In the genomic region with DNA sequence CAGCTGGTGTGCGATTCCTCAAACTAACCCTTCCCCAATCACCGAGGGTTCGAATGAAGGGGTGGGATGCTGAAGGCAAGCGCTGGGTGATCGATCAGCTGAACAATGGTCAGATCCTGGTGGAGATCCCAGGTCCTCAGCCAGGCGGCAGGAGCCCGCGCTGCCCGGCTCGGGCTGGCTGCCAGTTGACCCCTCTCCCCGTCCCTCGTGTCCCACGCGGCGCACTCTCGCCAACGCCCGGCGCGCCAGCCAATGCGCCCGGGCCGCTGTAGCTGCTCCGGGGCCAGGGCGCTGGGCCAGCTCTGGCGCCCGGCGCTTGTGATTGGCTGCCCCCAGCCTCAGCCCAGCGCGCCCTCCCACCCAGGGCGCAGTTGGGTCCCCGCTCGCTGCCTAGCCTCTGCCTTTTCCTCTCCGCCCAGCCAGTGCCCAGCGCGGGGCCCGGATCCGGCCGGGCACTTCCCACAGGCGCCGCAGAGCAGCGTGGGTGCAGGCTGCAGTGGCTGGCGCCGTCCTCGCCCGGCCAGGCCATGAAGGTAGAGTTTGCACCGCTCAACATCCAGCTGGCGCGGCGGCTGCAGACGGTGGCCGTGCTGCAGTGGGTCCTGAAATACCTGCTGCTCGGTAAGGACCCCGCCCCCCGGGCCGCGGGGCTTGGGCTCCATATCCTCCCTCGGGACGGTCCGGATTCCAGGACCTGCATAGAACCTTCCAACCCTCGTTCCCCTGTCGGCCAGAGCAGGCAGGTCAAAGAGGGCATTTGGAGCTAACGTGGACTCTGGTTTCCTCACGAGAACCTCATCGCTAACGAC, we compare ENCODE assay signal across 8 cellular contexts. TPM values are rescaled to one million over a fixed set of nuclear protein-coding genes. Genes with fewer than 3 reads are reported as not detected.
DNase-seq lines count a peak whose midpoint lies in the region; ATAC-seq, FAIRE-seq and TF ChIP-seq lines count a peak whose summit lies in the region.

A gene with protein sequence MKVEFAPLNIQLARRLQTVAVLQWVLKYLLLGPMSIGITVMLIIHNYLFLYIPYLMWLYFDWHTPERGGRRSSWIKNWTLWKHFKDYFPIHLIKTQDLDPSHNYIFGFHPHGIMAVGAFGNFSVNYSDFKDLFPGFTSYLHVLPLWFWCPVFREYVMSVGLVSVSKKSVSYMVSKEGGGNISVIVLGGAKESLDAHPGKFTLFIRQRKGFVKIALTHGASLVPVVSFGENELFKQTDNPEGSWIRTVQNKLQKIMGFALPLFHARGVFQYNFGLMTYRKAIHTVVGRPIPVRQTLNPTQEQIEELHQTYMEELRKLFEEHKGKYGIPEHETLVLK (plus strand): TSS at position 400 of the 809 bp plus-strand sequence. CDS start 128 bp downstream, at position 528.

- no peaks in the 10 kb centered on the region for H3K36me3 Mint-ChIP-seq in nephron (ENCODE audit: low read depth)

- no peaks in the 10 kb centered on the region for H3K79me2 ChIP-seq in ACC112 (ENCODE audit: control insufficient read depth, insufficient read depth, low read length, unreplicated experiment)

- FAIRE-seq in frontal cortex (lab: Jason Lieb, UNC): no peak

- DNase-seq in SW480 (ENCODE audit: low spot score): peak; percentile 8
- peak; percentile 69 to 74 for DNase-seq in frontal cortex (ENCODE audit: low spot score in 2 of 2)
- no peak for DNase-seq in OCI-M2 (lab: John Stamatoyannopoulos, UW; ENCODE audit: unreplicated experiment)

- H3K27ac Mint-ChIP-seq in nephron: no peak within 1 kb of the TSS

- no peaks in the 10 kb centered on the region for H3K4me1 Mint-ChIP-seq in nephron

- TF ChIP-seq CTCF in nephron (IDR thresholded peaks at IDR 0.05; ENCODE audit: unreplicated experiment in 3 of 3): no peak

- H3K4me3 Mint-ChIP-seq in nephron: peak within 1 kb of the TSS; percentile 69 to 78 (median 74)

- no peak within 1 kb of the TSS for H3K27ac ChIP-seq in ACC112 (ENCODE audit: low read depth, low read length)

- H3K36me3 ChIP-seq in ACC112 (ENCODE audit: insufficient read depth, low read length): no peaks in the 10 kb centered on the region

- peak within 1 kb of the TSS; percentile 74 for H3K4me3 ChIP-seq in ACC112 (ENCODE audit: low read depth, low read length)

- H3K27me3 Mint-ChIP-seq in nephron (ENCODE audit: low read depth): peaks cover 63% of the 10 kb centered on the region

- H3K4me1 ChIP-seq in ACC112 (ENCODE audit: control insufficient read depth, insufficient read depth, low read length, unreplicated experiment): peaks cover 4% of the 10 kb centered on the region

- H3K9me3 Mint-ChIP-seq in nephron: no peaks in the 10 kb centered on the region

- H2AFZ ChIP-seq in ACC112 (ENCODE audit: low read length, unreplicated experiment): peak within 1 kb of the TSS; percentile 41

- peak; percentile 62 for ATAC-seq in GM19463 (IDR thresholded peaks at IDR 0.05; ENCODE audit: unreplicated experiment)
- ATAC-seq in GM21737 (IDR thresholded peaks at IDR 0.05; ENCODE audit: unreplicated experiment): no peak
- ATAC-seq in HG02852 (IDR thresholded peaks at IDR 0.05; ENCODE audit: unreplicated experiment): no peak

- H3K27me3 ChIP-seq in ACC112 (ENCODE audit: insufficient read depth, low read length): peaks cover 12% of the 10 kb centered on the region; the same call in 1 of the 2 replicates

RNA-seq across cellular contexts. Expression of the gene that starts here (rescaled TPM):
- total RNA-seq in frontal cortex: not detected

Comparison
In these comparisons a context has a peak if more than half of its experiments do, and no peak if none do; other contexts are left out.
1. Peak in DNase-seq in frontal cortex; RNA of the gene not detected or under 1 TPM.